9 cellular contexts compared by ENCODE assay signal in the genomic region with DNA sequence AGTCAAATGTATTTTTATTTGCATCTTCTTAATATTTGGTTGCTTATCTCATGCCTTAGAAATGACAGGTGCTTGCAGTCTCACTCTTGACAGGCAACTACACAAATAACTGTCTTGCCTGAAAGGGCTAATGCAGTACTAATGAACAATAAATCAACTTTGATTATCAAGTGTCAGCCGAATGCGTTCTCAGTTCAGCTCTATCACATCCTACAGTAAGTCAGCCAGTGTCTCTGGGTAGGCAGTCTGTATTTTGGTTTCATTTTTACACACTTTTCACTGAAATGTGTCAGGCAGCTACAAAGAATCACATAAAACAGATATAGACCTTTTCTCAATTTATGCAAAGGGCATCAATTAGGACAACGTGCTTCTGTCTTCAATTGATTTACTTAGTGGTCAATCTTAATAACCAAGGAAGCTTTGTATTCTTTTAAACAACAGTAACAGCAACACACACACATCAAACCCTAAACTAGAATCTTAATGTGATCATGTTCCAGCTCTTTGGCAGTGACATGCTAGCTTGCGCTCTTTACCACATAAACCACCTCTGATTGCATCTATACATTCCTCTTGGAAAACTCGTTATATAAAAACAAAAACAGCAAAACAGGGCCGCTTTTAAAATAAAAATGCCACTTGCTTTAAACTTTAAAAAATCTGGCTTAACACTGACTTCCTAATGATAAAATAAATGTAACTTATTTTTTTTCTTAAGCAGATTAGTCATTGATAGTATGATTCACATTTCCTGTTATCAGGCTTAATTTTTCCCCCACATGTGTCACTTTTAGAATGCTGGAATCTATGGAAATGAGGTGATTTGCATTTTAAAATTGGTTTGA.
DNase-seq lines count a peak whose midpoint lies in the region; ATAC-seq and TF ChIP-seq lines count a peak whose summit lies in the region.
"Had no signal": no experiment of that assay in that cellular context is flagged by ENCODE, and none has a peak within 500 bp of the region (broad histone marks: within the 10 kb centered on the region; RNA-seq: fewer than 3 reads in every experiment).

No MANE protein-coding gene starts in this region.

- H3K36me3 ChIP-seq in mammary epithelial cell (ENCODE audit: insufficient read depth, low read length) (no peaks in the 10 kb centered on the region), lung (ENCODE audit: control insufficient read depth in 2 of 2, insufficient read depth in 2 of 2, low read length in 2 of 2) (no peaks in the 10 kb centered on the region), adrenal gland (replicated peaks in 1 of 2) (no peaks in the 10 kb centered on the region)

- in situ Hi-C loops in mammary epithelial cell (cut with MboI; ENCODE audit: low sequenced_read_pairs in 2 of 2): loop anchor here (10.0 to 25.0 kb wide), 3 partner anchors 348 to 524 kb away; a partner anchor contains a TSS

- H3K4me2 ChIP-seq in mammary epithelial cell (ENCODE audit: insufficient read depth, low read depth, low read length): peak overlapping the region; percentile 78

- 2% methylated on average over 6 of the region's 6 CpGs for WGBS in mammary epithelial cell (ENCODE audit: low coverage, missing lambda C conversion rate)
- WGBS in lung, 2 donors: 15 to 26% methylated on average over 6 of the region's 6 CpGs
- 37 to 57% (median 54%) methylated on average over 6 of the region's 6 CpGs for WGBS in adrenal gland, 4 donors

- ATAC-seq in GM18861 (IDR thresholded peaks at IDR 0.05; ENCODE audit: unreplicated experiment) (peak; percentile 50), lung (ENCODE audit: insufficient read depth, low FRiP score) (no peak), HG03457 (IDR thresholded peaks at IDR 0.05; ENCODE audit: unreplicated experiment) (no peak)
- ATAC-seq: HCT116 had no signal

- no peak for TF ChIP-seq POLR2A in adrenal gland (IDR thresholded peaks at IDR 0.05)

- H3K4me3 ChIP-seq in mammary epithelial cell (replicated peaks in 1 of 3; ENCODE audit: insufficient read depth in 1 of 3, low read depth in 2 of 3, low read length in 3 of 3): peak overlapping the region; percentile 62 to 83 (median 63)
- no peak overlapping the region for H3K4me3 ChIP-seq in lung
- H3K4me3 ChIP-seq in adrenal gland: peak overlapping the region in 2 of 4 donors; percentile 45 to 55

- H3K27me3 ChIP-seq in mammary epithelial cell (ENCODE audit: insufficient read depth, low read length) (no peaks in the 10 kb centered on the region), lung (ENCODE audit: control insufficient read depth, insufficient read depth) (no peaks in the 10 kb centered on the region), adrenal gland (no peaks in the 10 kb centered on the region)

- no peak for TF ChIP-seq CTCF in mammary epithelial cell (conservative IDR thresholded peaks at IDR 0.05 in 1 of 2, IDR thresholded peaks at IDR 0.05 in 1 of 2; ENCODE audit: extremely low read depth in 1 of 2, insufficient read depth in 1 of 2, low read depth in 1 of 2, low read length in 2 of 2)
- no peak for TF ChIP-seq CTCF in lung (IDR thresholded peaks at IDR 0.05; ENCODE audit: control extremely low read depth, extremely low read depth)
- TF ChIP-seq CTCF in adrenal gland (IDR thresholded peaks at IDR 0.05): no peak

- dilution Hi-C loops in mammary epithelial cell (cut with HindIII; ENCODE audit: low sequenced_read_pairs): loop anchor here (5.0 kb wide), 2 partner anchors 81 to 519 kb away; a partner anchor contains a TSS

- H4K20me1 ChIP-seq in mammary epithelial cell (ENCODE audit: insufficient read depth, low read length): no peaks in the 10 kb centered on the region

- BruUV-seq in mammary epithelial cell (replicated peaks; lab: Mats Ljungman, UMichigan): no TSS peak

- H3K4me1 ChIP-seq in mammary epithelial cell (ENCODE audit: insufficient read depth, low read length) (peaks cover 57% of the 10 kb centered on the region), lung (ENCODE audit: control insufficient read depth in 2 of 2, insufficient read depth in 2 of 2, low read length in 2 of 2) (peaks cover 3 to 27% of the 10 kb centered on the region in 2 donors), adrenal gland (replicated peaks in 1 of 2) (peaks cover 19 to 48% of the 10 kb centered on the region in 2 donors)

- intact Hi-C loops in mammary epithelial cell (cut with micrococcal nuclease): loop anchor here (2.0 to 5.0 kb wide), 2 partner anchors 56 to 379 kb away; no protein-coding TSS in a partner anchor
- intact Hi-C loops in adrenal gland (cut with DNase I): no loop called here

- CTCF ChIA-PET in mammary epithelial cell (lab: Charles Lee; ENCODE audit: low non-redundant PET): no interaction called here

- H2AFZ ChIP-seq in mammary epithelial cell (ENCODE audit: low read depth, low read length): no peak overlapping the region

- peak overlapping the region; percentile 98 for H3K27ac ChIP-seq in mammary epithelial cell (ENCODE audit: insufficient read depth, low read depth, low read length)
- peak overlapping the region; percentile 77 to 96 for H3K27ac ChIP-seq in lung (ENCODE audit: low read depth in 1 of 2, low read length in 1 of 2)
- peak overlapping the region in 1 of 5 donors; percentile 66 for H3K27ac ChIP-seq in adrenal gland

- peak; percentile 5 for DNase-seq in AG08395 (ENCODE audit: low spot score)
- peak; percentile 36 for DNase-seq in LHCN-M2 (ENCODE audit: low read depth)
- peak; percentile 65 for DNase-seq in mammary epithelial cell
- DNase-seq in lung (ENCODE audit: low spot score): no peak
- DNase-seq in adrenal gland: no peak
- no peak for DNase-seq in cortex of kidney (lab: John Stamatoyannopoulos, UW)

- H3K9me3 ChIP-seq in mammary epithelial cell (replicated peaks; ENCODE audit: insufficient read depth, low read length): no peaks in the 10 kb centered on the region
- no peaks in the 10 kb centered on the region for H3K9me3 ChIP-seq in lung (ENCODE audit: control insufficient read depth in 2 of 2, insufficient read depth in 1 of 2, low read length in 1 of 2)
- no peaks in the 10 kb centered on the region for H3K9me3 ChIP-seq in adrenal gland (replicated peaks in 1 of 3)

- H3K79me2 ChIP-seq in mammary epithelial cell (ENCODE audit: insufficient read depth, low read length): peaks cover 84% of the 10 kb centered on the region

- peak overlapping the region; percentile 97 for H3K9ac ChIP-seq in mammary epithelial cell (ENCODE audit: insufficient read depth, low read length)

Comparison
In these comparisons a context has a peak if more than half of its experiments do, and no peak if none do; other contexts are left out.
1. DNase-seq: peak in AG08395 (single experiment), LHCN-M2 (single experiment) and mammary epithelial cell (single experiment); none in lung (single experiment), adrenal gland (0 of 7) and cortex of kidney (single experiment).